In genomic region chr7:43640679-43641078, GRCh38 we compare ENCODE assay signal across 11 cellular contexts. TPM values are rescaled to one million over a fixed set of nuclear protein-coding genes. Genes with fewer than 3 reads are reported as not detected.
A peak's percentile ranks its signal among the peaks of the same experiment; 100 is the strongest.
DNase-seq lines count a peak whose midpoint lies in the region; ATAC-seq, FAIRE-seq and TF ChIP-seq lines count a peak whose summit lies in the region.
"Had no signal": no experiment of that assay in that cellular context is flagged by ENCODE, and none has a peak within 500 bp of the region (broad histone marks: within the 10 kb centered on the region; RNA-seq: fewer than 3 reads in every experiment).

No MANE protein-coding gene starts in this region.

- peaks cover 7 to 38% of the 10 kb centered on the region in 2 donors for H3K36me3 Mint-ChIP-seq in activated T-cell treated with anti-CD3 and anti-CD28 coated beads, Interleukin-2, amount 50 U/mL, for 72 hours (ENCODE audit: insufficient read depth in 2 of 2)
- H3K36me3 Mint-ChIP-seq in activated T-cell treated with anti-CD3 and anti-CD28 coated beads, Interleukin-2, amount 50 U/mL, for 4 hours (ENCODE audit: insufficient read depth) = peaks cover 64% of the 10 kb centered on the region

- H3K79me2 ChIP-seq in GM12878 (ENCODE audit: control insufficient read depth, insufficient read depth, low read length) = peaks cover 5% of the 10 kb centered on the region
- H3K79me2 ChIP-seq in mesendoderm (ENCODE audit: control insufficient read depth, insufficient read depth, low read length) = peaks cover 2% of the 10 kb centered on the region

- FAIRE-seq in GM12878 (lab: Jason Lieb, UNC) = no peak

- POLR2A ChIA-PET in GM12878 (lab: Charles Lee) = interaction anchor here (1.3 to 2.1 kb wide), 3 partner anchors 9 to 59 kb away, joined by 4 to 10 read pairs (median 5); no protein-coding TSS in a partner anchor

- no peaks in the 10 kb centered on the region for H3K27me3 ChIP-seq in GM12878 (replicated peaks in 1 of 2; ENCODE audit: control insufficient read depth in 2 of 2, insufficient read depth in 2 of 2, low read length in 1 of 2)
- no peaks in the 10 kb centered on the region for H3K27me3 ChIP-seq in lung (ENCODE audit: control insufficient read depth, insufficient read depth)
- no peaks in the 10 kb centered on the region for H3K27me3 ChIP-seq in suprapubic skin
- no peaks in the 10 kb centered on the region for H3K27me3 ChIP-seq in mesendoderm (ENCODE audit: insufficient read depth, low read length, poor library complexity)

- no peak for TF ChIP-seq POLR2A in GM12878 (IDR thresholded peaks at IDR 0.05; ENCODE audit: low read depth, low read length)
- TF ChIP-seq POLR2A in suprapubic skin (IDR thresholded peaks at IDR 0.05) = no peak

- H3K4me3 ChIP-seq in GM12878 = no peak overlapping the region
- H3K4me3 ChIP-seq in lung = no peak overlapping the region
- H3K4me3 ChIP-seq in suprapubic skin = no peak overlapping the region
- H3K4me3 ChIP-seq in mesendoderm (ENCODE audit: low read length) = no peak overlapping the region
- H3K4me3 ChIP-seq: K562 had no signal

- H3K9me3 Mint-ChIP-seq in activated T-cell treated with anti-CD3 and anti-CD28 coated beads, Interleukin-2, amount 50 U/mL, for 72 hours = peaks cover 0 to 1% of the 10 kb centered on the region in 2 donors
- H3K9me3 Mint-ChIP-seq in activated T-cell treated with anti-CD3 and anti-CD28 coated beads, Interleukin-2, amount 50 U/mL, for 4 hours = no peaks in the 10 kb centered on the region

- BruUV-seq in GM12878 (replicated peaks; lab: Mats Ljungman, UMichigan) = no TSS peak

- no peaks in the 10 kb centered on the region for H3K27me3 Mint-ChIP-seq in activated T-cell treated with anti-CD3 and anti-CD28 coated beads, Interleukin-2, amount 50 U/mL, for 72 hours (ENCODE audit: low read depth)
- H3K27me3 Mint-ChIP-seq in activated T-cell treated with anti-CD3 and anti-CD28 coated beads, Interleukin-2, amount 50 U/mL, for 4 hours (ENCODE audit: low read depth) = no peaks in the 10 kb centered on the region

- peak overlapping the region; percentile 58 for H3K27ac Mint-ChIP-seq in activated T-cell treated with anti-CD3 and anti-CD28 coated beads, Interleukin-2, amount 50 U/mL, for 72 hours

- H3K4me1 ChIP-seq in GM12878 (ENCODE audit: control insufficient read depth, insufficient read depth, low read length) (peaks cover 6% of the 10 kb centered on the region), lung (ENCODE audit: control insufficient read depth in 2 of 2, insufficient read depth in 2 of 2, low read length in 2 of 2) (peaks cover 14 to 16% of the 10 kb centered on the region in 2 donors), suprapubic skin (peaks cover 19% of the 10 kb centered on the region), mesendoderm (ENCODE audit: control insufficient read depth, low read depth, low read length) (no peaks in the 10 kb centered on the region)

- 100% methylated on average over 3 of the region's 3 CpGs for WGBS in GM12878 (ENCODE audit: insufficient coverage, insufficient replicate concordance, low lambda C conversion rate, missing lambda C conversion rate)
- 96 to 99% methylated on average over 3 of the region's 3 CpGs for WGBS in lung, 2 donors
- 99% methylated on average over 3 of the region's 3 CpGs for WGBS in suprapubic skin
- WGBS in mesendoderm (ENCODE audit: extremely low coverage, insufficient coverage, low lambda C conversion rate) = no CpG with 5 or more reads among the region's 3 CpGs

- peaks cover 5% of the 10 kb centered on the region for H3K79me1 ChIP-seq in mesendoderm (ENCODE audit: low read length)

- CTCF ChIA-PET in GM12878 (lab: Yijun Ruan, JAX) = interaction anchor here (0.8 to 3.1 kb wide), 6 partner anchors 13 to 199 kb away, joined by 3 to 12 read pairs (median 8); partner anchors contain the start of gene STK17A

- no peak overlapping the region for H3K9ac ChIP-seq in GM12878 (ENCODE audit: control insufficient read depth, insufficient read depth, low read length)
- no peak overlapping the region for H3K9ac ChIP-seq in mesendoderm (ENCODE audit: low read length)

- H3K18ac ChIP-seq in mesendoderm (ENCODE audit: low read length) = no peak overlapping the region

- no peak overlapping the region for H2BK120ac ChIP-seq in mesendoderm (ENCODE audit: low read depth, low read length)

- TF ChIP-seq EP300 in GM12878 (IDR thresholded peaks at IDR 0.05; ENCODE audit: borderline replicate concordance in 1 of 2, control insufficient read depth in 1 of 2, low read depth in 2 of 2, low read length in 2 of 2) (no peak), suprapubic skin (IDR thresholded peaks at IDR 0.05) (no peak)

- peaks cover 3% of the 10 kb centered on the region; the same call in 1 of the 2 replicates for H4K20me1 ChIP-seq in GM12878 (ENCODE audit: control insufficient read depth, insufficient read depth)

- no peak overlapping the region for H2AFZ ChIP-seq in GM12878 (ENCODE audit: control insufficient read depth, low read depth, low read length)

- H4K5ac ChIP-seq in mesendoderm (ENCODE audit: low read length) = no peak overlapping the region

- ATAC-seq in activated T-cell treated with anti-CD3 and anti-CD28 coated beads, Interleukin-2, amount 50 U/mL, for 72 hours (replicated peaks in 1 of 2) = no peak
- ATAC-seq in activated T-cell treated with anti-CD3 and anti-CD28 coated beads, Interleukin-2, amount 50 U/mL, for 4 hours = no peak
- no peak for ATAC-seq in GM12878
- no peak for ATAC-seq in lung (ENCODE audit: insufficient read depth, low FRiP score)
- ATAC-seq: K562 had no signal

- H2BK15ac ChIP-seq in mesendoderm (replicated peaks; ENCODE audit: low read depth) = no peak overlapping the region

- H3K27ac ChIP-seq in GM12878 (ENCODE audit: control insufficient read depth, insufficient read depth) = no peak overlapping the region
- H3K27ac ChIP-seq in lung (ENCODE audit: low read depth in 1 of 2, low read length in 1 of 2) = peak overlapping the region; percentile 65 to 84
- H3K27ac ChIP-seq in suprapubic skin = peak overlapping the region; percentile 58
- H3K27ac ChIP-seq in mesendoderm (ENCODE audit: low read depth, low read length) = no peak overlapping the region

- H3K23ac ChIP-seq in mesendoderm (ENCODE audit: low read length) = no peak overlapping the region

- DNase-seq in activated T-cell treated with anti-CD3 and anti-CD28 coated beads, Interleukin-2, amount 50 U/mL, for 72 hours = no peak
- DNase-seq in activated T-cell treated with anti-CD3 and anti-CD28 coated beads, Interleukin-2, amount 50 U/mL, for 4 hours = no peak
- DNase-seq in GM12878 (ENCODE audit: low read depth, low spot score) = no peak
- no peak for DNase-seq in lung (ENCODE audit: low spot score)
- no peak for DNase-seq in suprapubic skin (ENCODE audit: low spot score in 2 of 2)
- DNase-seq in dermis blood vessel endothelial cell = no peak
- no peak for DNase-seq in hypothalamus (lab: John Stamatoyannopoulos, UW)
- no peak for DNase-seq in mesendoderm
- DNase-seq: GF-D8, NCI-H187 treated with DMSO at 0.1 percent for 48 hours had no signal

- H3K9me3 ChIP-seq in GM12878 (replicated peaks; ENCODE audit: control insufficient read depth, insufficient read depth, low read length) (no peaks in the 10 kb centered on the region), lung (ENCODE audit: control insufficient read depth in 2 of 2, insufficient read depth in 1 of 2, low read length in 1 of 2) (no peaks in the 10 kb centered on the region), suprapubic skin (no peaks in the 10 kb centered on the region)

- H3K56ac ChIP-seq in mesendoderm (ENCODE audit: low read length) = no peak overlapping the region

- TF ChIP-seq RAD21 in GM12878 (IDR thresholded peaks at IDR 0.05; ENCODE audit: insufficient read depth, low read depth, low read length) = no peak

- peaks cover 99% of the 10 kb centered on the region for H3K4me1 Mint-ChIP-seq in activated T-cell treated with anti-CD3 and anti-CD28 coated beads, Interleukin-2, amount 50 U/mL, for 72 hours (ENCODE audit: low read depth)
- peaks cover 86% of the 10 kb centered on the region for H3K4me1 Mint-ChIP-seq in activated T-cell treated with anti-CD3 and anti-CD28 coated beads, Interleukin-2, amount 50 U/mL, for 4 hours (ENCODE audit: low read depth)

- H3K4ac ChIP-seq in mesendoderm (ENCODE audit: low read depth, low read length) = no peak overlapping the region

- RAD21 ChIA-PET in GM12878 (lab: Charles Lee; ENCODE audit: unreplicated experiment) = interaction anchor here (0.7 kb wide), 1 partner anchor 59 kb away, joined by 3 read pairs; no protein-coding TSS in a partner anchor

- in situ Hi-C loops in GM12878 (cut with MboI) = no loop called here

- intact Hi-C loops in GM12878 (cut with micrococcal nuclease; ENCODE audit: unreplicated experiment) = no loop called here

- SMC1A ChIA-PET in GM12878 (lab: Charles Lee; ENCODE audit: uncharacterized antibody, unreplicated experiment) = interaction anchor here (1.4 to 13.8 kb wide), 4 partner anchors 10 to 59 kb away, joined by 5 to 146 read pairs (median 25); partner anchors contain the start of gene STK17A

- H3K4me2 ChIP-seq in GM12878 (ENCODE audit: control insufficient read depth, insufficient read depth) (no peak overlapping the region), mesendoderm (ENCODE audit: low read length) (no peak overlapping the region)

- H4K8ac ChIP-seq in mesendoderm (ENCODE audit: low read depth, low read length) = no peak overlapping the region

- H3K4me3 Mint-ChIP-seq in activated T-cell treated with anti-CD3 and anti-CD28 coated beads, Interleukin-2, amount 50 U/mL, for 72 hours = no peak overlapping the region
- H3K4me3 Mint-ChIP-seq in activated T-cell treated with anti-CD3 and anti-CD28 coated beads, Interleukin-2, amount 50 U/mL, for 4 hours = no peak overlapping the region

- TF ChIP-seq CTCF in GM12878 (IDR thresholded peaks at IDR 0.05 in 2 of 3, conservative IDR thresholded peaks at IDR 0.05 in 1 of 3; ENCODE audit: control insufficient read depth in 2 of 3, extremely low read depth in 1 of 3, insufficient read depth in 1 of 3, low read depth in 3 of 3, low read length in 3 of 3) (no peak), lung (IDR thresholded peaks at IDR 0.05; ENCODE audit: control extremely low read depth, extremely low read depth) (no peak), suprapubic skin (IDR thresholded peaks at IDR 0.05) (no peak)

- H3K36me3 ChIP-seq in GM12878 (ENCODE audit: control insufficient read depth in 2 of 2, insufficient read depth in 2 of 2, low read length in 1 of 2) (peaks cover 23 to 49% of the 10 kb centered on the region in 2 experiments), lung (ENCODE audit: control insufficient read depth in 2 of 2, insufficient read depth in 2 of 2, low read length in 2 of 2) (peaks cover 14 to 25% of the 10 kb centered on the region in 2 donors), suprapubic skin (peaks cover 46% of the 10 kb centered on the region), mesendoderm (ENCODE audit: control insufficient read depth, insufficient read depth, low read length) (peaks cover 4% of the 10 kb centered on the region)

- H2AK5ac ChIP-seq in mesendoderm (ENCODE audit: low read length) = no peak overlapping the region

- no peak overlapping the region for H2BK5ac ChIP-seq in mesendoderm (ENCODE audit: low read length)

RNA-seq across cellular contexts. Expression of gene STK17A, which starts 57.8 kb away (rescaled TPM):
- total RNA-seq in activated T-cell treated with anti-CD3 and anti-CD28 coated beads, Interleukin-2, amount 50 U/mL, for 72 hours = 10 to 100 TPM; 49.2 to 56.4 TPM
- total RNA-seq in activated T-cell treated with anti-CD3 and anti-CD28 coated beads, Interleukin-2, amount 50 U/mL, for 4 hours = 10 to 100 TPM; 32.0 to 40.1 (median 33.3) TPM
- 94.4 and 99.8 TPM in 2 replicates for total RNA-seq in GM12878 (2013; cell fraction: nucleolus; rRNA removed)
- total RNA-seq in GM12878 (2014; rRNA removed) = 65.9 and 80.7 TPM in 2 replicates
- 72.3 and 76.6 TPM in 2 replicates for total RNA-seq in GM12878 (2014; rRNA removed; fragmentation: Illumina TruSeq; extraction: Trizol)
- total RNA-seq in GM12878 (2021) = 60.9 and 65.6 TPM in 2 replicates
- 51.0 TPM for polyA plus RNA-seq in GM12878 (2011; ENCODE audit: low read depth)
- 77.4 and 138 TPM in 2 replicates for polyA plus RNA-seq in GM12878 (2011; rRNA removed)
- 24.4 and 26.9 TPM in 2 replicates for polyA plus RNA-seq in GM12878 (2011; cell fraction: cytosol; rRNA removed)
- polyA plus RNA-seq in GM12878 (2011; cell fraction: nucleus; rRNA removed) = 39.7 and 43.6 TPM in 2 replicates
- 60.4 and 72.7 TPM in 2 replicates for polyA plus RNA-seq in GM12878 (2012)
- 74.9 and 104 TPM in 2 replicates for polyA plus RNA-seq in GM12878 (2014; fragmentation: Illumina TruSeq; extraction: Trizol)
- 10 to 100 TPM; 18.5 to 27.6 TPM for polyA plus RNA-seq in GM12878 (2014; fragmentation: Nextera tagmentation; extraction: Ambion mirVana)
- polyA plus RNA-seq in GM12878 (2014; rRNA removed) = 51.7 and 66.6 TPM in 2 replicates
- polyA plus RNA-seq in GM12878 (2016; fragmentation: Nextera tagmentation; extraction: Ambion mirVana) = 10 to 100 TPM; 91.0 to 91.6 TPM
- 21.0 and 30.4 TPM in 2 replicates for polyA minus RNA-seq in GM12878 (2011; rRNA and poly(A)+ RNA removed)
- 16.0 and 19.9 TPM in 2 replicates for polyA minus RNA-seq in GM12878 (2011; cell fraction: cytosol; rRNA and poly(A)+ RNA removed)
- 20.2 and 32.9 TPM in 2 replicates for polyA minus RNA-seq in GM12878 (2011; cell fraction: nucleus; rRNA and poly(A)+ RNA removed)
- 10 to 100 TPM; 25.8 to 34.7 TPM for total RNA-seq in lung
- 10 to 100 TPM; 11.7 to 18.2 TPM for polyA plus RNA-seq in lung
- 10 to 100 TPM; 14.2 to 18.3 (median 15.9) TPM for total RNA-seq in suprapubic skin
- 70.1 and 88.7 TPM in 2 replicates for total RNA-seq in dermis blood vessel endothelial cell
- polyA plus RNA-seq in mesendoderm (2013, experiment 1 of 2) = 10.7 TPM
- 10.8 TPM for polyA plus RNA-seq in mesendoderm (2013, experiment 2 of 2)

Comparison
In these comparisons a context has a peak if more than half of its experiments do, and no peak if none do; other contexts are left out.
1. H3K27ac ChIP-seq: peak in lung (2 of 2) and suprapubic skin (single experiment); none in GM12878 (single experiment) and mesendoderm (single experiment).